In genomic region chr9:132600326-132600984, GRCh38 we compare ENCODE assay signal across 37 cellular contexts. TPM values are rescaled to one million over a fixed set of nuclear protein-coding genes. Genes with fewer than 3 reads are reported as not detected.
"Had no signal": no experiment of that assay in that cellular context is flagged by ENCODE, and none has a peak within 500 bp of the region (broad histone marks: within the 10 kb centered on the region; RNA-seq: fewer than 3 reads in every experiment).

No MANE protein-coding gene starts in this region.

- H3K27me3 Mint-ChIP-seq: activated CD4-positive, alpha-beta T cell treated with anti-CD3 and anti-CD28 coated beads for 36 hours; activated CD4-positive, alpha-beta T cell treated with anti-CD3 and anti-CD28 coated beads, Interleukin-2, amount 10 ng/mL, durations not matched to agents 24 days and 14 days; activated CD8-positive, alpha-beta memory T cell treated with anti-CD3 and anti-CD28 coated beads, Interleukin-2, amount 10 ng/mL, durations not matched to agents 7 days and 5 days; activated naive CD8-positive, alpha-beta T cell treated with anti-CD3 and anti-CD28 coated beads for 36 hours; activated naive CD8-positive, alpha-beta T cell treated with anti-CD3 and anti-CD28 coated beads, Interleukin-2, amount 50 U/mL, for 24 hours; dendritic cell treated with granulocyte-macrophage colony-stimulating factor and Interleukin-4, amounts not matched to agents 40 ng/mL and 50 ng/mL, for 4 days had no signal

- H3K9me3 Mint-ChIP-seq: activated CD4-positive, alpha-beta memory T cell treated with anti-CD3 and anti-CD28 coated beads for 36 hours; activated CD4-positive, alpha-beta T cell treated with anti-CD3 and anti-CD28 coated beads, Interleukin-2, amount 10 ng/mL, durations not matched to agents 24 days and 14 days; activated naive CD4-positive, alpha-beta T cell treated with anti-CD3 and anti-CD28 coated beads for 36 hours; activated naive CD4-positive, alpha-beta T cell treated with anti-CD3 and anti-CD28 coated beads, Interleukin-2, amount 50 U/mL, for 24 hours; activated naive CD8-positive, alpha-beta T cell treated with anti-CD3 and anti-CD28 coated beads for 36 hours; activated naive CD8-positive, alpha-beta T cell treated with anti-CD3 and anti-CD28 coated beads, Interleukin-2, amount 50 U/mL, for 24 hours; activated T-helper 1 cell treated with anti-CD3 and anti-CD28 coated beads, Interleukin-12 subunit alpha, Interleukin-12 subunit beta, Interleukin-2, Interleukin-4 antibody, amounts not matched to agents 30 ng/mL and 10 ng/mL and 1 ng/mL, durations not matched to agents 14 hours and 24 hours and 36 hours; activated T-helper 2 cell treated with anti-CD3 and anti-CD28 coated beads, Interferon-gamma antibody, Interleukin-2, Interleukin-4, amounts not matched to agents 10 μg/mL and 5 μg/mL and 100 μg/mL, durations not matched to agents 14 hours and 24 hours and 36 hours; brain; central memory CD8-positive, alpha-beta T cell; dendritic cell treated with granulocyte-macrophage colony-stimulating factor and Interleukin-4, amounts not matched to agents 40 ng/mL and 50 ng/mL, for 4 days; endodermal cell; T-cell; T-helper 1 cell treated with Interleukin-12 subunit alpha and Interleukin-12 subunit beta and Interleukin-4 antibody, amounts not matched to agents 30 μg/mL and 1 μg/mL, for 36 hours had no signal

- H3K4me1 ChIP-seq: adrenal gland, ascending aorta, breast epithelium, esophagus muscularis mucosa, foreskin keratinocyte, gastrocnemius medialis had no signal

- H3K4me3 ChIP-seq: adrenal gland, ascending aorta, breast epithelium, cardiac muscle cell, coronary artery, dorsolateral prefrontal cortex, esophagus muscularis mucosa, gastrocnemius medialis had no signal

- H3K27ac Mint-ChIP-seq: activated CD4-positive, alpha-beta memory T cell treated with anti-CD3 and anti-CD28 coated beads for 36 hours; activated CD4-positive, alpha-beta T cell treated with anti-CD3 and anti-CD28 coated beads for 36 hours; activated CD4-positive, alpha-beta T cell treated with anti-CD3 and anti-CD28 coated beads, Interleukin-2, amount 10 ng/mL, durations not matched to agents 24 days and 14 days; activated CD8-positive, alpha-beta memory T cell treated with anti-CD3 and anti-CD28 coated beads, Interleukin-2, amount 10 ng/mL, durations not matched to agents 7 days and 5 days; activated CD8-positive, alpha-beta T cell treated with anti-CD3 and anti-CD28 coated beads, Interleukin-2, amount 10 ng/mL, durations not matched to agents 7 days and 5 days; activated naive CD4-positive, alpha-beta T cell treated with anti-CD3 and anti-CD28 coated beads for 36 hours; activated naive CD4-positive, alpha-beta T cell treated with anti-CD3 and anti-CD28 coated beads, Interleukin-2, amount 50 U/mL, for 24 hours; activated naive CD8-positive, alpha-beta T cell treated with anti-CD3 and anti-CD28 coated beads for 36 hours; activated naive CD8-positive, alpha-beta T cell treated with anti-CD3 and anti-CD28 coated beads, Interleukin-2, amount 50 U/mL, for 24 hours; activated T-helper 1 cell treated with anti-CD3 and anti-CD28 coated beads, Interleukin-12 subunit alpha, Interleukin-12 subunit beta, Interleukin-2, Interleukin-4 antibody, amounts not matched to agents 30 ng/mL and 10 ng/mL and 1 ng/mL, durations not matched to agents 14 hours and 24 hours and 36 hours; activated T-helper 2 cell treated with anti-CD3 and anti-CD28 coated beads, Interferon-gamma antibody, Interleukin-2, Interleukin-4, amounts not matched to agents 10 μg/mL and 5 μg/mL and 100 μg/mL, durations not matched to agents 14 hours and 24 hours and 36 hours; brain; dendritic cell treated with granulocyte-macrophage colony-stimulating factor and Interleukin-4, amounts not matched to agents 40 ng/mL and 50 ng/mL, for 4 days; endodermal cell; T-cell; T-helper 1 cell treated with Interleukin-12 subunit alpha and Interleukin-12 subunit beta and Interleukin-4 antibody, amounts not matched to agents 30 μg/mL and 1 μg/mL, for 36 hours had no signal

- H3K27me3 ChIP-seq: adrenal gland, ascending aorta, breast epithelium, dorsolateral prefrontal cortex, esophagus muscularis mucosa, foreskin keratinocyte had no signal

- H3K36me3 ChIP-seq: breast epithelium, cardiac muscle cell had no signal

- H3K27ac ChIP-seq: adrenal gland, ascending aorta, breast epithelium, cardiac muscle cell, coronary artery, dorsolateral prefrontal cortex, esophagus muscularis mucosa, foreskin keratinocyte, gastrocnemius medialis had no signal

- DNase-seq: activated CD4-positive, alpha-beta memory T cell treated with anti-CD3 and anti-CD28 coated beads for 36 hours; activated CD4-positive, alpha-beta T cell treated with anti-CD3 and anti-CD28 coated beads for 36 hours; activated CD4-positive, alpha-beta T cell treated with anti-CD3 and anti-CD28 coated beads, Interleukin-2, amount 10 ng/mL, durations not matched to agents 24 days and 14 days; activated CD4-positive, CD25-positive, alpha-beta regulatory T cell; activated CD4-positive, CD25-positive, alpha-beta regulatory T cell treated with anti-CD3 and anti-CD28 coated beads, Interleukin-2, amount 50 U/mL, for 72 hours; activated CD8-positive, alpha-beta memory T cell treated with anti-CD3 and anti-CD28 coated beads, Interleukin-2, amount 10 ng/mL, durations not matched to agents 7 days and 5 days; activated CD8-positive, alpha-beta memory T cell treated with anti-CD3 and anti-CD28 coated beads, Interleukin-2, amount 50 U/mL, for 4 hours; activated CD8-positive, alpha-beta T cell treated with anti-CD3 and anti-CD28 coated beads, Interleukin-2, amount 10 ng/mL, durations not matched to agents 7 days and 5 days; activated effector memory CD4-positive, alpha-beta T cell treated with anti-CD3 and anti-CD28 coated beads, Interleukin-2, amount 50 U/mL, for 16 hours; activated naive CD4-positive, alpha-beta T cell treated with anti-CD3 and anti-CD28 coated beads for 36 hours; activated naive CD8-positive, alpha-beta T cell treated with anti-CD3 and anti-CD28 coated beads for 36 hours; activated naive CD8-positive, alpha-beta T cell treated with anti-CD3 and anti-CD28 coated beads, Interleukin-2, amount 50 U/mL, for 24 hours; activated T-cell treated with anti-CD3 and anti-CD28 coated beads, Interleukin-2, amount 50 U/mL, for 1 hour; activated T-cell treated with anti-CD3 and anti-CD28 coated beads, Interleukin-2, amount 50 U/mL, for 48 hours; adrenal gland; amygdala; effector memory CD4-positive, alpha-beta T cell; endodermal cell; foreskin keratinocyte; gastrocnemius medialis; SW 1271; T-cell had no signal

- H3K4me3 Mint-ChIP-seq: activated CD4-positive, alpha-beta memory T cell treated with anti-CD3 and anti-CD28 coated beads for 36 hours; activated CD4-positive, alpha-beta T cell treated with anti-CD3 and anti-CD28 coated beads for 36 hours; activated CD4-positive, alpha-beta T cell treated with anti-CD3 and anti-CD28 coated beads, Interleukin-2, amount 10 ng/mL, durations not matched to agents 24 days and 14 days; activated CD8-positive, alpha-beta memory T cell treated with anti-CD3 and anti-CD28 coated beads, Interleukin-2, amount 10 ng/mL, durations not matched to agents 7 days and 5 days; activated CD8-positive, alpha-beta T cell treated with anti-CD3 and anti-CD28 coated beads, Interleukin-2, amount 10 ng/mL, durations not matched to agents 7 days and 5 days; activated naive CD4-positive, alpha-beta T cell treated with anti-CD3 and anti-CD28 coated beads for 36 hours; activated naive CD4-positive, alpha-beta T cell treated with anti-CD3 and anti-CD28 coated beads, Interleukin-2, amount 50 U/mL, for 24 hours; activated naive CD8-positive, alpha-beta T cell treated with anti-CD3 and anti-CD28 coated beads for 36 hours; activated naive CD8-positive, alpha-beta T cell treated with anti-CD3 and anti-CD28 coated beads, Interleukin-2, amount 50 U/mL, for 24 hours; activated T-helper 1 cell treated with anti-CD3 and anti-CD28 coated beads, Interleukin-12 subunit alpha, Interleukin-12 subunit beta, Interleukin-2, Interleukin-4 antibody, amounts not matched to agents 30 ng/mL and 10 ng/mL and 1 ng/mL, durations not matched to agents 14 hours and 24 hours and 36 hours; brain; central memory CD8-positive, alpha-beta T cell; dendritic cell treated with granulocyte-macrophage colony-stimulating factor and Interleukin-4, amounts not matched to agents 40 ng/mL and 50 ng/mL, for 4 days; endodermal cell; T-cell; T-helper 1 cell treated with Interleukin-12 subunit alpha and Interleukin-12 subunit beta and Interleukin-4 antibody, amounts not matched to agents 30 μg/mL and 1 μg/mL, for 36 hours had no signal

- H3K4me1 Mint-ChIP-seq: activated CD4-positive, alpha-beta T cell treated with anti-CD3 and anti-CD28 coated beads for 36 hours; activated naive CD4-positive, alpha-beta T cell treated with anti-CD3 and anti-CD28 coated beads, Interleukin-2, amount 50 U/mL, for 24 hours; activated naive CD8-positive, alpha-beta T cell treated with anti-CD3 and anti-CD28 coated beads, Interleukin-2, amount 50 U/mL, for 24 hours; T-cell had no signal

- ATAC-seq: activated CD4-positive, alpha-beta T cell treated with anti-CD3 and anti-CD28 coated beads for 36 hours; activated CD8-positive, alpha-beta memory T cell treated with anti-CD3 and anti-CD28 coated beads, Interleukin-2, amount 10 ng/mL, durations not matched to agents 7 days and 5 days; activated CD8-positive, alpha-beta T cell treated with anti-CD3 and anti-CD28 coated beads, Interleukin-2, amount 10 ng/mL, durations not matched to agents 7 days and 5 days; activated naive CD8-positive, alpha-beta T cell treated with anti-CD3 and anti-CD28 coated beads, Interleukin-2, amount 50 U/mL, for 24 hours; foreskin keratinocyte; gastrocnemius medialis; T-cell had no signal

- H3K9me3 ChIP-seq: adrenal gland, ascending aorta, breast epithelium, esophagus muscularis mucosa, gastrocnemius medialis had no signal

RNA-seq across cellular contexts. Expression of gene BARHL1, which starts 18.0 kb away (rescaled TPM):
- total RNA-seq: activated CD4-positive, alpha-beta memory T cell treated with anti-CD3 and anti-CD28 coated beads for 36 hours; activated CD4-positive, alpha-beta T cell treated with anti-CD3 and anti-CD28 coated beads for 36 hours; activated CD4-positive, alpha-beta T cell treated with anti-CD3 and anti-CD28 coated beads, Interleukin-2, amount 10 ng/mL, durations not matched to agents 24 days and 14 days; activated CD8-positive, alpha-beta memory T cell treated with anti-CD3 and anti-CD28 coated beads for 36 hours; activated CD8-positive, alpha-beta memory T cell treated with anti-CD3 and anti-CD28 coated beads, Interleukin-2, amount 10 ng/mL, durations not matched to agents 7 days and 5 days; activated CD8-positive, alpha-beta T cell treated with anti-CD3 and anti-CD28 coated beads, Interleukin-2, amount 10 ng/mL, durations not matched to agents 7 days and 5 days; activated naive CD4-positive, alpha-beta T cell treated with anti-CD3 and anti-CD28 coated beads for 36 hours; activated naive CD8-positive, alpha-beta T cell treated with anti-CD3 and anti-CD28 coated beads for 36 hours; activated T-helper 1 cell treated with anti-CD3 and anti-CD28 coated beads, Interleukin-12 subunit alpha, Interleukin-12 subunit beta, Interleukin-2, Interleukin-4 antibody, amounts not matched to agents 30 ng/mL and 10 ng/mL and 1 ng/mL, durations not matched to agents 14 hours and 24 hours and 36 hours; activated T-helper 2 cell treated with anti-CD3 and anti-CD28 coated beads, Interferon-gamma antibody, Interleukin-2, Interleukin-4, amounts not matched to agents 10 μg/mL and 5 μg/mL and 100 μg/mL, durations not matched to agents 14 hours and 24 hours and 36 hours; adrenal gland; ascending aorta; breast epithelium; cardiac muscle cell; dorsolateral prefrontal cortex; endodermal cell; epithelial cell of proximal tubule; esophagus muscularis mucosa; foreskin keratinocyte; gastrocnemius medialis; T-cell had no signal
